In the genomic region with DNA sequence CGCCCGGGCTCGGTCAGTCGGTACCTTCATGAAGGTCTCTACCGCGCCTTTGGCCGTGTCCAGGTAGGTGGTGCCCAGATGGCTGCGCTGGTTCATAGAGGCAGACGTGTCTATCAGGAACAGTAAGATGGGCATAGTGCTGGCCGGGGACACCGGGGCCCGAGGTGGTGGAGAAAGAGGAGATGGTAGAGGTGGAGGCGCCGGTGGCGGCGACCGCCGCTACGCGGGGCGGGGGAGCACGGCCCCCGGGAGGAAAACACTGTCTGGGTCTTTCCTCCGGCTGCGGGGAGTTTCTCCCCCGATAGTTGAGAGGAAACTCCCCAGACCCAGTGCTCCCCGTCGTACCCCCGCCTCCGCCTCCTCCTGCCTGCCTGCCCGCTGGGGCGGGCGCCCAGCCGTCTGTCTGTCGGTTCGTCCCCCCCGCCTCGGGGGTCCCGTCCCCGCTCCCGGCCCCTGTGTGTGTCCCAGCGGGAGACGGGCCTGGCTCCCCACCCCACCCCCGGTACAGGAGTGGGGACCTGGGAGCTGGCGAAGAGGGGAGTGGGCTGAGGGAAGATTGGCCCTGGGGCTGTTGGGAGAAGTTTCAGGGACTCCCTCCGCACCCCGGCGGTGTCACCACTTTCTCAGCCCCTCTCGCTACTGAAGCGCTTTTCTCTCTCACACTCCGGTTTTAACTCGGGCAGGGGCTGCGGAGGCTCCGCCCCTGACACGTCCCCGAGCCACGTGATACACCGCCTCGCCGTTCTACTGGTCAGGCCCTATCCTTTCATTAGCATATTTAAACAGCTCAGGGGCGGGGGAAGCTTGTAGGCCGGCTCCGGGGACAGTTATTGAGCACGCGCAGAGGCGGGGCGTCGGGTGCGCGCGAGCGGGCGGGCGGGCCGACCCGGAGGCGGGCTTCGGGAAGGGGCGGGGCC, we compare ENCODE assay signal across 8 cellular contexts. TPM values are rescaled to one million over a fixed set of nuclear protein-coding genes. Genes with fewer than 3 reads are reported as not detected.
DNase-seq lines count a peak whose midpoint lies in the region; ATAC-seq and TF ChIP-seq lines count a peak whose summit lies in the region.

A gene with protein sequence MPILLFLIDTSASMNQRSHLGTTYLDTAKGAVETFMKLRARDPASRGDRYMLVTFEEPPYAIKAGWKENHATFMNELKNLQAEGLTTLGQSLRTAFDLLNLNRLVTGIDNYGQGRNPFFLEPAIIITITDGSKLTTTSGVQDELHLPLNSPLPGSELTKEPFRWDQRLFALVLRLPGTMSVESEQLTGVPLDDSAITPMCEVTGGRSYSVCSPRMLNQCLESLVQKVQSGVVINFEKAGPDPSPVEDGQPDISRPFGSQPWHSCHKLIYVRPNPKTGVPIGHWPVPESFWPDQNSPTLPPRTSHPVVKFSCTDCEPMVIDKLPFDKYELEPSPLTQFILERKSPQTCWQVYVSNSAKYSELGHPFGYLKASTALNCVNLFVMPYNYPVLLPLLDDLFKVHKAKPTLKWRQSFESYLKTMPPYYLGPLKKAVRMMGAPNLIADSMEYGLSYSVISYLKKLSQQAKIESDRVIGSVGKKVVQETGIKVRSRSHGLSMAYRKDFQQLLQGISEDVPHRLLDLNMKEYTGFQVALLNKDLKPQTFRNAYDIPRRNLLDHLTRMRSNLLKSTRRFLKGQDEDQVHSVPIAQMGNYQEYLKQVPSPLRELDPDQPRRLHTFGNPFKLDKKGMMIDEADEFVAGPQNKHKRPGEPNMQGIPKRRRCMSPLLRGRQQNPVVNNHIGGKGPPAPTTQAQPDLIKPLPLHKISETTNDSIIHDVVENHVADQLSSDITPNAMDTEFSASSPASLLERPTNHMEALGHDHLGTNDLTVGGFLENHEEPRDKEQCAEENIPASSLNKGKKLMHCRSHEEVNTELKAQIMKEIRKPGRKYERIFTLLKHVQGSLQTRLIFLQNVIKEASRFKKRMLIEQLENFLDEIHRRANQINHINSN (minus strand): TSS at position 646 of the 917 bp plus-strand sequence. CDS start 511 bp downstream, at position 135.

- H3K4me1 ChIP-seq in adipocyte (ENCODE audit: control insufficient read depth, insufficient read depth, low read length) (peaks cover 27% of the 10 kb centered on the region), cardiac muscle cell (ENCODE audit: low read depth) (peaks cover 9% of the 10 kb centered on the region), parathyroid adenoma (peaks cover 2% of the 10 kb centered on the region), tibial nerve (peaks cover 0 to 50% (median 20%) of the 10 kb centered on the region in 4 donors)

- DNase-seq in NCI-H1436 (lab: John Stamatoyannopoulos, UW), result peak; percentile 93
- DNase-seq in T follicular helper cell (ENCODE audit: low read depth), result peak; percentile 98
- DNase-seq in adipocyte (ENCODE audit: low read depth), result peak; percentile 100
- DNase-seq in cardiac muscle cell (ENCODE audit: low read depth in 1 of 2, low spot score in 1 of 2), result peak; percentile 100
- peak; percentile 99 for DNase-seq in tibial nerve (ENCODE audit: low spot score in 2 of 2)

- no peaks in the 10 kb centered on the region for H3K79me2 ChIP-seq in parathyroid adenoma

- H3K4me3 ChIP-seq in GM12875 (ENCODE audit: low read depth, low read length), result peak within 1 kb of the TSS; percentile 86
- peak within 1 kb of the TSS; percentile 90 for H3K4me3 ChIP-seq in adipocyte (ENCODE audit: low read length)
- peak within 1 kb of the TSS; percentile 89 for H3K4me3 ChIP-seq in cardiac muscle cell
- peak within 1 kb of the TSS; percentile 84 for H3K4me3 ChIP-seq in parathyroid adenoma (ENCODE audit: low read depth, low read length)
- peak within 1 kb of the TSS; percentile 77 to 97 (median 92) for H3K4me3 ChIP-seq in tibial nerve

- H3K36me3 ChIP-seq in adipocyte (ENCODE audit: control insufficient read depth, insufficient read depth, low read length, severe bottlenecking), result peaks cover 29% of the 10 kb centered on the region
- H3K36me3 ChIP-seq in cardiac muscle cell, result peaks cover 17% of the 10 kb centered on the region
- H3K36me3 ChIP-seq in parathyroid adenoma (ENCODE audit: control insufficient read depth, insufficient read depth, low read length), result no peaks in the 10 kb centered on the region
- H3K36me3 ChIP-seq in tibial nerve, result peaks cover 0 to 29% (median 0%) of the 10 kb centered on the region in 3 donors

- H3K4me2 ChIP-seq in parathyroid adenoma (ENCODE audit: low read length), result peak within 1 kb of the TSS; percentile 77

- peak; percentile 70 for ATAC-seq in HG02798 (IDR thresholded peaks at IDR 0.05; ENCODE audit: poor library complexity, unreplicated experiment)

- 0 to 1% methylated on average over 32 to 71 of the region's 79 CpGs for WGBS in tibial nerve, 2 donors

- TF ChIP-seq CTCF in GM12875 (IDR thresholded peaks at IDR 0.05; ENCODE audit: borderline replicate concordance, insufficient read depth, low read depth, low read length) (no peak), cardiac muscle cell (IDR thresholded peaks at IDR 0.05; ENCODE audit: low read depth, low read length) (no peak), parathyroid adenoma (IDR thresholded peaks at IDR 0.05) (no peak), tibial nerve (IDR thresholded peaks at IDR 0.05) (no peak)

- H3K9me3 ChIP-seq in adipocyte (ENCODE audit: control insufficient read depth, low read length), result no peaks in the 10 kb centered on the region
- H3K9me3 ChIP-seq in cardiac muscle cell (ENCODE audit: low read depth), result no peaks in the 10 kb centered on the region
- no peaks in the 10 kb centered on the region for H3K9me3 ChIP-seq in parathyroid adenoma (ENCODE audit: control insufficient read depth, low read length)
- H3K9me3 ChIP-seq in tibial nerve, result no peaks in the 10 kb centered on the region

- peak within 1 kb of the TSS; percentile 98 for H3K27ac ChIP-seq in cardiac muscle cell
- peak within 1 kb of the TSS; percentile 99 for H3K27ac ChIP-seq in parathyroid adenoma
- H3K27ac ChIP-seq in tibial nerve, result peak within 1 kb of the TSS; percentile 99 to 100 (median 99)

- TF ChIP-seq EP300 in tibial nerve (IDR thresholded peaks at IDR 0.05), result peak; percentile 68 to 100

- H3K9ac ChIP-seq in adipocyte (ENCODE audit: low read length), result peak within 1 kb of the TSS; percentile 97
- peak within 1 kb of the TSS; percentile 95 for H3K9ac ChIP-seq in parathyroid adenoma

- TF ChIP-seq POLR2A in tibial nerve (IDR thresholded peaks at IDR 0.05), result peak; percentile 98 to 99

- no peaks in the 10 kb centered on the region for H3K27me3 ChIP-seq in adipocyte (replicated peaks; ENCODE audit: control insufficient read depth, insufficient read depth, low read length)
- H3K27me3 ChIP-seq in cardiac muscle cell, result no peaks in the 10 kb centered on the region
- no peaks in the 10 kb centered on the region for H3K27me3 ChIP-seq in parathyroid adenoma (ENCODE audit: control insufficient read depth, insufficient read depth, low read length)
- H3K27me3 ChIP-seq in tibial nerve, result no peaks in the 10 kb centered on the region

- H2AFZ ChIP-seq in parathyroid adenoma, result peak within 1 kb of the TSS; percentile 83

RNA-seq across cellular contexts. Expression of the gene that starts here (rescaled TPM):
- 22.5 and 23.3 TPM in 2 replicates for total RNA-seq in cardiac muscle cell
- polyA plus RNA-seq in cardiac muscle cell, result 29.7 and 32.8 TPM in 2 replicates
- 10 to 100 TPM; 30.8 to 60.1 (median 45.5) TPM for total RNA-seq in tibial nerve

Comparison
In these comparisons a context has a peak if more than half of its experiments do, and no peak if none do; other contexts are left out.
1. Peak in every context shown above with its lines: DNase-seq, ATAC-seq, H3K4me3 ChIP-seq and H3K27ac ChIP-seq.